1 cellular context compared by ENCODE assay signal in genomic region chr5:143583385-143583784, GRCh38.
A peak's percentile ranks its signal among the peaks of the same experiment; 100 is the strongest.
TF ChIP-seq lines count a peak whose summit lies in the region.

No MANE protein-coding gene starts in this region.

TF ChIP-seq in K562, 482 proteins besides CTCF, POLR2A, EP300 and RAD21 (continued from another document):
- TF ChIP-seq, protein P1, sequence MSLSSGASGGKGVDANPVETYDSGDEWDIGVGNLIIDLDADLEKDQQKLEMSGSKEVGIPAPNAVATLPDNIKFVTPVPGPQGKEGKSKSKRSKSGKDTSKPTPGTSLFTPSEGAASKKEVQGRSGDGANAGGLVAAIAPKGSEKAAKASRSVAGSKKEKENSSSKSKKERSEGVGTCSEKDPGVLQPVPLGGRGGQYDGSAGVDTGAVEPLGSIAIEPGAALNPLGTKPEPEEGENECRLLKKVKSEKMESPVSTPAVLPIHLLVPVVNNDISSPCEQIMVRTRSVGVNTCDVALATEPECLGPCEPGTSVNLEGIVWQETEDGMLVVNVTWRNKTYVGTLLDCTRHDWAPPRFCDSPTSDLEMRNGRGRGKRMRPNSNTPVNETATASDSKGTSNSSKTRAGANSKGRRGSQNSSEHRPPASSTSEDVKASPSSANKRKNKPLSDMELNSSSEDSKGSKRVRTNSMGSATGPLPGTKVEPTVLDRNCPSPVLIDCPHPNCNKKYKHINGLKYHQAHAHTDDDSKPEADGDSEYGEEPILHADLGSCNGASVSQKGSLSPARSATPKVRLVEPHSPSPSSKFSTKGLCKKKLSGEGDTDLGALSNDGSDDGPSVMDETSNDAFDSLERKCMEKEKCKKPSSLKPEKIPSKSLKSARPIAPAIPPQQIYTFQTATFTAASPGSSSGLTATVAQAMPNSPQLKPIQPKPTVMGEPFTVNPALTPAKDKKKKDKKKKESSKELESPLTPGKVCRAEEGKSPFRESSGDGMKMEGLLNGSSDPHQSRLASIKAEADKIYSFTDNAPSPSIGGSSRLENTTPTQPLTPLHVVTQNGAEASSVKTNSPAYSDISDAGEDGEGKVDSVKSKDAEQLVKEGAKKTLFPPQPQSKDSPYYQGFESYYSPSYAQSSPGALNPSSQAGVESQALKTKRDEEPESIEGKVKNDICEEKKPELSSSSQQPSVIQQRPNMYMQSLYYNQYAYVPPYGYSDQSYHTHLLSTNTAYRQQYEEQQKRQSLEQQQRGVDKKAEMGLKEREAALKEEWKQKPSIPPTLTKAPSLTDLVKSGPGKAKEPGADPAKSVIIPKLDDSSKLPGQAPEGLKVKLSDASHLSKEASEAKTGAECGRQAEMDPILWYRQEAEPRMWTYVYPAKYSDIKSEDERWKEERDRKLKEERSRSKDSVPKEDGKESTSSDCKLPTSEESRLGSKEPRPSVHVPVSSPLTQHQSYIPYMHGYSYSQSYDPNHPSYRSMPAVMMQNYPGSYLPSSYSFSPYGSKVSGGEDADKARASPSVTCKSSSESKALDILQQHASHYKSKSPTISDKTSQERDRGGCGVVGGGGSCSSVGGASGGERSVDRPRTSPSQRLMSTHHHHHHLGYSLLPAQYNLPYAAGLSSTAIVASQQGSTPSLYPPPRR (CRISPR knock-in tag; IDR thresholded peaks at IDR 0.05; ENCODE audit: borderline replicate concordance): no peak
- no peak for TF ChIP-seq ZNF224 (CRISPR knock-in tag; IDR thresholded peaks at IDR 0.05)
- TF ChIP-seq FOSL1 (tag; conservative IDR thresholded peaks at IDR 0.05): peak; percentile 68
- TF ChIP-seq ZNF561 (CRISPR knock-in tag; conservative IDR thresholded peaks at IDR 0.05): no peak
- no peak for TF ChIP-seq ZBTB5 (IDR thresholded peaks at IDR 0.05)
